ENCODE assay signal across 7 cellular contexts in genomic region chr13:44273991-44274810, GRCh38.
A peak's percentile ranks its signal among the peaks of the same experiment; 100 is the strongest.
DNase-seq lines count a peak whose midpoint lies in the region; ATAC-seq, FAIRE-seq and TF ChIP-seq lines count a peak whose summit lies in the region.

No MANE protein-coding gene starts in this region.

- H3K9me3 ChIP-seq in tibial artery = no peaks in the 10 kb centered on the region

- peak overlapping the region; percentile 79 to 83 for H3K27ac ChIP-seq in tibial artery

- intact Hi-C loops in tibial artery (cut with DNase I; ENCODE audit: low total_unique reads) = loop anchor here (5.0 kb wide), 1 partner anchor 47 kb away; no protein-coding TSS in a partner anchor

- H3K4me1 ChIP-seq in tibial artery = peaks cover 0 to 68% (median 42%) of the 10 kb centered on the region in 4 donors

- peak; percentile 8 for DNase-seq in MV-4-11 (lab: John Stamatoyannopoulos, UW)
- DNase-seq in amniotic stem cell (lab: John Stamatoyannopoulos, UW) = peak; percentile 34
- peak; percentile 61 for DNase-seq in kidney tubule cell (ENCODE audit: low spot score)
- no peak for DNase-seq in tibial artery
- no peak for DNase-seq in HTR-8/SVneo (ENCODE audit: insufficient read length, low spot score)

- no peak for TF ChIP-seq CTCF in tibial artery (IDR thresholded peaks at IDR 0.05)

- ATAC-seq in GM18502 (IDR thresholded peaks at IDR 0.05; ENCODE audit: poor library complexity, unreplicated experiment) = peak; percentile 96
- ATAC-seq in GM21825 (IDR thresholded peaks at IDR 0.05; ENCODE audit: unreplicated experiment) = peak; percentile 91

- H3K4me3 ChIP-seq in tibial artery = peak overlapping the region; percentile 4 to 24

- no peaks in the 10 kb centered on the region for H3K27me3 ChIP-seq in tibial artery

- no peaks in the 10 kb centered on the region for H3K36me3 ChIP-seq in tibial artery

- no peak for FAIRE-seq in HTR-8/SVneo (lab: Jason Lieb, UNC)

Comparison
In these comparisons a context has a peak if more than half of its experiments do, and no peak if none do; other contexts are left out.
1. DNase-seq: peak in MV-4-11 (single experiment), amniotic stem cell (single experiment) and kidney tubule cell (single experiment); none in tibial artery (0 of 2) and HTR-8/SVneo (single experiment).